ENCODE assay signal across 19 cellular contexts in the genomic region with DNA sequence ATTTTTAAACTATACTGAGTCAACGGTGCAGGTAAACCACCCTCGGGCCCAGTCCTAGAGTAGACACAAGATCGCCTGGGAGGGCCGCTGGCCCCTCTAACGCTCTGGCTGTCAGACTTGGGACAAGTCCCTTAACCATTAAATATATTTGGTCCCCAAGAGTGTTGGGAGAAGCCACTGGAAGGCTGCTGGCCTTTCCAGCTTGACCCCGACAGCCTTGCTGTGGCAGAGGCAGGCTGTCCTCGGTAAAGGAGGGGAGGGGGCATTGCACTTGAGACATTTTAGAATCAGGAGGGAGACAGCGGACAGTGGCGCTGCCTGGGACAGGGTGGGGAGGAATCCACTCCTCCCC. TPM values are rescaled to one million over a fixed set of nuclear protein-coding genes. Genes with fewer than 3 reads are reported as not detected.
DNase-seq lines count a peak whose midpoint lies in the region; ATAC-seq lines count a peak whose summit lies in the region.
"Had no signal": no experiment of that assay in that cellular context is flagged by ENCODE, and none has a peak within 500 bp of the region (broad histone marks: within the 10 kb centered on the region; RNA-seq: fewer than 3 reads in every experiment).

No MANE protein-coding gene starts in this region.

- H3K23ac ChIP-seq in mesenchymal stem cell (ENCODE audit: low read length in 2 of 2) = no peak overlapping the region

- H3K36me3 Mint-ChIP-seq in activated naive CD4-positive, alpha-beta T cell treated with anti-CD3 and anti-CD28 coated beads, Interleukin-2, amount 50 U/mL, for 72 hours = peaks cover 3 to 14% of the 10 kb centered on the region in 2 donors
- peaks cover 53% of the 10 kb centered on the region for H3K36me3 Mint-ChIP-seq in activated naive CD4-positive, alpha-beta T cell treated with anti-CD3 and anti-CD28 coated beads, Interleukin-2, amount 10 ng/mL, durations not matched to agents 7 days and 5 days
- H3K36me3 Mint-ChIP-seq in T-helper 17 cell (ENCODE audit: low read depth) = peaks cover 6% of the 10 kb centered on the region

- H2AFZ ChIP-seq in mesenchymal stem cell (ENCODE audit: low read depth, low read length) = no peak overlapping the region
- H2AFZ ChIP-seq: GM23248 had no signal

- H2BK120ac ChIP-seq in mesenchymal stem cell (ENCODE audit: low read depth, low read length) = no peak overlapping the region

- peak overlapping the region; percentile 1 for H3K27ac ChIP-seq in mesenchymal stem cell (ENCODE audit: low read length, poor library complexity, severe bottlenecking)
- peak overlapping the region; percentile 41 for H3K27ac ChIP-seq in stomach smooth muscle (ENCODE audit: low read length)
- H3K27ac ChIP-seq in SJCRH30 = no peak overlapping the region
- H3K27ac ChIP-seq: GM23248, ovary, SK-N-MC had no signal

- H3K4me3 ChIP-seq in mesenchymal stem cell (ENCODE audit: insufficient read depth in 1 of 2, low read depth in 1 of 2, low read length in 2 of 2) (no peak overlapping the region), stomach smooth muscle (ENCODE audit: low read length in 2 of 2) (no peak overlapping the region), SJCRH30 (no peak overlapping the region)
- H3K4me3 ChIP-seq: GM23248, heart left ventricle, ovary, SK-N-MC had no signal

- 98% methylated on average over 7 of the region's 9 CpGs for WGBS in mesenchymal stem cell

- peaks cover 6% of the 10 kb centered on the region for H3K79me1 ChIP-seq in mesenchymal stem cell (replicated peaks; ENCODE audit: low read length, poor library complexity, severe bottlenecking)

- no peak overlapping the region for H2BK5ac ChIP-seq in mesenchymal stem cell (ENCODE audit: low read depth, low read length, poor library complexity, severe bottlenecking)

- H3K4ac ChIP-seq in mesenchymal stem cell (ENCODE audit: low read depth in 1 of 2, low read length in 2 of 2) = no peak overlapping the region

- ATAC-seq in activated naive CD4-positive, alpha-beta T cell treated with anti-CD3 and anti-CD28 coated beads, Interleukin-2, amount 50 U/mL, for 72 hours = no peak
- ATAC-seq in T-helper 17 cell = no peak
- no peak for ATAC-seq in activated CD4-positive, CD25-positive, alpha-beta regulatory T cell treated with anti-CD3 and anti-CD28 coated beads, Interleukin-2, amount 50 U/mL, for 24 hours
- ATAC-seq: activated T-cell treated with anti-CD3 and anti-CD28 coated beads, Interleukin-2, amount 50 U/mL, for 4 hours; heart left ventricle had no signal

- H3K27me3 Mint-ChIP-seq in activated naive CD4-positive, alpha-beta T cell treated with anti-CD3 and anti-CD28 coated beads, Interleukin-2, amount 10 ng/mL, durations not matched to agents 7 days and 5 days = no peaks in the 10 kb centered on the region
- no peaks in the 10 kb centered on the region for H3K27me3 Mint-ChIP-seq in T-helper 17 cell

- H4K8ac ChIP-seq in mesenchymal stem cell (ENCODE audit: low read length) = no peak overlapping the region

- H3K18ac ChIP-seq in mesenchymal stem cell (ENCODE audit: low read depth in 1 of 2, low read length in 2 of 2) = no peak overlapping the region

- H3K27me3 ChIP-seq in mesenchymal stem cell (ENCODE audit: control insufficient read depth in 1 of 2, insufficient read depth in 1 of 2, low read length in 2 of 2) (no peaks in the 10 kb centered on the region), stomach smooth muscle (ENCODE audit: control insufficient read depth in 1 of 2, insufficient read depth in 2 of 2, low read length in 2 of 2) (no peaks in the 10 kb centered on the region), SJCRH30 (no peaks in the 10 kb centered on the region)
- H3K27me3 ChIP-seq: heart left ventricle, ovary had no signal

- peak overlapping the region; percentile 66 to 79 for H3K27ac Mint-ChIP-seq in activated naive CD4-positive, alpha-beta T cell treated with anti-CD3 and anti-CD28 coated beads, Interleukin-2, amount 50 U/mL, for 72 hours
- no peak overlapping the region for H3K27ac Mint-ChIP-seq in activated naive CD4-positive, alpha-beta T cell treated with anti-CD3 and anti-CD28 coated beads, Interleukin-2, amount 10 ng/mL, durations not matched to agents 7 days and 5 days
- H3K27ac Mint-ChIP-seq in T-helper 17 cell = peak overlapping the region; percentile 74

- H3K36me3 ChIP-seq in mesenchymal stem cell (ENCODE audit: control insufficient read depth in 1 of 2, insufficient read depth in 2 of 2, low read depth in 1 of 2, low read length in 2 of 2) (peaks cover 67 to 76% of the 10 kb centered on the region in 2 experiments), stomach smooth muscle (ENCODE audit: control insufficient read depth in 2 of 2, insufficient read depth in 2 of 2, low read length in 2 of 2) (peaks cover 49 to 54% of the 10 kb centered on the region in 2 donors), SJCRH30 (peaks cover 35% of the 10 kb centered on the region)
- H3K36me3 ChIP-seq: ovary had no signal

- H2BK15ac ChIP-seq in mesenchymal stem cell (ENCODE audit: low read depth, poor library complexity, severe bottlenecking) = no peak overlapping the region

- no peak overlapping the region for H3K4me3 Mint-ChIP-seq in activated naive CD4-positive, alpha-beta T cell treated with anti-CD3 and anti-CD28 coated beads, Interleukin-2, amount 10 ng/mL, durations not matched to agents 7 days and 5 days
- no peak overlapping the region for H3K4me3 Mint-ChIP-seq in T-helper 17 cell
- H3K4me3 Mint-ChIP-seq: activated T-cell treated with anti-CD3 and anti-CD28 coated beads, Interleukin-2, amount 50 U/mL, for 4 hours; T-helper 1 cell treated with Interleukin-12 subunit alpha and Interleukin-12 subunit beta and Interleukin-4 antibody, amounts not matched to agents 30 μg/mL and 1 μg/mL, for 36 hours had no signal

- H2AK5ac ChIP-seq in mesenchymal stem cell (ENCODE audit: low read length, severe bottlenecking) = no peak overlapping the region

- H3K14ac ChIP-seq in mesenchymal stem cell (ENCODE audit: low read length in 2 of 2) = no peak overlapping the region

- H3K4me1 ChIP-seq in mesenchymal stem cell (ENCODE audit: control insufficient read depth, insufficient read depth, low read depth, low read length) = peaks cover 23% of the 10 kb centered on the region
- H3K4me1 ChIP-seq in stomach smooth muscle (ENCODE audit: control insufficient read depth, insufficient read depth, low read length) = peaks cover 28% of the 10 kb centered on the region
- no peaks in the 10 kb centered on the region for H3K4me1 ChIP-seq in SJCRH30

- H3K9me3 Mint-ChIP-seq in activated naive CD4-positive, alpha-beta T cell treated with anti-CD3 and anti-CD28 coated beads, Interleukin-2, amount 50 U/mL, for 72 hours = no peaks in the 10 kb centered on the region
- no peaks in the 10 kb centered on the region for H3K9me3 Mint-ChIP-seq in activated naive CD4-positive, alpha-beta T cell treated with anti-CD3 and anti-CD28 coated beads, Interleukin-2, amount 10 ng/mL, durations not matched to agents 7 days and 5 days
- H3K9me3 Mint-ChIP-seq: activated T-cell treated with anti-CD3 and anti-CD28 coated beads, Interleukin-2, amount 50 U/mL, for 4 hours; T-helper 1 cell treated with Interleukin-12 subunit alpha and Interleukin-12 subunit beta and Interleukin-4 antibody, amounts not matched to agents 30 μg/mL and 1 μg/mL, for 36 hours had no signal

- CTCF ChIA-PET in activated naive CD4-positive, alpha-beta T cell treated with anti-CD3 and anti-CD28 coated beads, Interleukin-2, amount 10 ng/mL, durations not matched to agents 7 days and 5 days (lab: Charles Lee) = interaction anchor here (0.8 kb wide), 1 partner anchor 12 kb away, joined by 3 read pairs; no protein-coding TSS in a partner anchor

- H3K9me3 ChIP-seq in T-helper 17 cell (ENCODE audit: control insufficient read depth, low read length, poor library complexity, severe bottlenecking) (no peaks in the 10 kb centered on the region), mesenchymal stem cell (ENCODE audit: control insufficient read depth, low read length) (no peaks in the 10 kb centered on the region), stomach smooth muscle (ENCODE audit: control insufficient read depth in 2 of 2, low read length in 2 of 2) (no peaks in the 10 kb centered on the region), SJCRH30 (replicated peaks) (no peaks in the 10 kb centered on the region)
- H3K9me3 ChIP-seq: heart left ventricle, ovary had no signal

- H4K91ac ChIP-seq in mesenchymal stem cell (ENCODE audit: low read length) = no peak overlapping the region

- no peak overlapping the region for H2BK12ac ChIP-seq in mesenchymal stem cell (ENCODE audit: low read length in 2 of 2)

- H3K9ac ChIP-seq in mesenchymal stem cell (ENCODE audit: low read length) = no peak overlapping the region
- no peak overlapping the region for H3K9ac ChIP-seq in stomach smooth muscle (ENCODE audit: low read length in 2 of 2)
- H3K9ac ChIP-seq: GM23248 had no signal

- DNase-seq in activated naive CD4-positive, alpha-beta T cell treated with anti-CD3 and anti-CD28 coated beads, Interleukin-2, amount 50 U/mL, for 72 hours (ENCODE audit: low spot score in 2 of 2) = no peak
- DNase-seq in activated naive CD4-positive, alpha-beta T cell treated with anti-CD3 and anti-CD28 coated beads, Interleukin-2, amount 10 ng/mL, durations not matched to agents 7 days and 5 days = no peak
- no peak for DNase-seq in T-helper 17 cell
- DNase-seq in mesenchymal stem cell = no peak
- DNase-seq in SJCRH30 = no peak
- DNase-seq in NCI-H1436 (lab: John Stamatoyannopoulos, UW) = no peak
- DNase-seq: activated T-cell treated with anti-CD3 and anti-CD28 coated beads, Interleukin-2, amount 50 U/mL, for 4 hours; DMS79; GF-D8; GM23248; mammary epithelial cell; NCI-H1417; NCI-H510A treated with DMSO at 0.1 percent for 48 hours had no signal

- H3K4me1 Mint-ChIP-seq in activated naive CD4-positive, alpha-beta T cell treated with anti-CD3 and anti-CD28 coated beads, Interleukin-2, amount 10 ng/mL, durations not matched to agents 7 days and 5 days = peaks cover 25% of the 10 kb centered on the region
- peaks cover 16% of the 10 kb centered on the region for H3K4me1 Mint-ChIP-seq in T-helper 17 cell

- H3K4me2 ChIP-seq in mesenchymal stem cell (ENCODE audit: low read length, poor library complexity, severe bottlenecking) = no peak overlapping the region

RNA-seq across cellular contexts. Expression of gene APOL1, which starts 28.8 kb away (rescaled TPM):
- total RNA-seq in activated naive CD4-positive, alpha-beta T cell treated with anti-CD3 and anti-CD28 coated beads, Interleukin-2, amount 50 U/mL, for 72 hours = 10 to 100 TPM; 27.2 to 40.5 TPM
- 10 to 100 TPM; 12.5 to 15.0 TPM for total RNA-seq in T-helper 17 cell
- polyA plus RNA-seq in mesenchymal stem cell (2013, experiment 1 of 2) = 19.4 TPM
- polyA plus RNA-seq in mesenchymal stem cell (2013, experiment 2 of 2) = 18.7 TPM
- 0.12 and 0.30 TPM in 2 replicates for total RNA-seq in SJCRH30 (2014; rRNA removed; shearing (Covaris generic))

RNA-seq across cellular contexts. Expression of gene APOL2, which starts 42.4 kb away (rescaled TPM):
- total RNA-seq in activated naive CD4-positive, alpha-beta T cell treated with anti-CD3 and anti-CD28 coated beads, Interleukin-2, amount 50 U/mL, for 72 hours = 10 to 100 TPM; 51.3 to 68.6 TPM
- total RNA-seq in T-helper 17 cell = 10 to 100 TPM; 36.9 to 42.9 TPM
- 28.5 TPM for polyA plus RNA-seq in mesenchymal stem cell (2013, experiment 1 of 2)
- 29.7 TPM for polyA plus RNA-seq in mesenchymal stem cell (2013, experiment 2 of 2)
- 1.1 and 1.9 TPM in 2 replicates for total RNA-seq in SJCRH30 (2014; rRNA removed; shearing (Covaris generic))

Comparison
In these comparisons a context has a peak if more than half of its experiments do, and no peak if none do; other contexts are left out.
1. RNA of gene APOL1, which starts 28.8 kb away (total RNA-seq): 27.2 to 40.5 TPM in activated naive CD4-positive, alpha-beta T cell treated with anti-CD3 and anti-CD28 coated beads, Interleukin-2, amount 50 U/mL, for 72 hours and 12.5 to 15.0 TPM in T-helper 17 cell; 0.12 to 0.30 TPM in SJCRH30; every median in the first group is over 10 times any median in the second.
2. RNA of gene APOL2, which starts 42.4 kb away (total RNA-seq): 51.3 to 68.6 TPM in activated naive CD4-positive, alpha-beta T cell treated with anti-CD3 and anti-CD28 coated beads, Interleukin-2, amount 50 U/mL, for 72 hours and 36.9 to 42.9 TPM in T-helper 17 cell; 1.1 to 1.9 TPM in SJCRH30; every median in the first group is over 10 times any median in the second.